Comparison of ENCODE assay signal across 37 cellular contexts in genomic region chr4:525660-526059, GRCh38. TPM values are rescaled to one million over a fixed set of nuclear protein-coding genes. Genes with fewer than 3 reads are reported as not detected.
"Had no signal": no experiment of that assay in that cellular context is flagged by ENCODE, and none has a peak within 500 bp of the region (broad histone marks: within the 10 kb centered on the region; RNA-seq: fewer than 3 reads in every experiment).

No MANE protein-coding gene starts in this region.

- H3K27ac ChIP-seq: adrenal gland, body of pancreas, brain microvascular endothelial cell, breast epithelium, VCaP had no signal

- H3K9me3 ChIP-seq: adrenal gland, body of pancreas, breast epithelium had no signal

- H3K4me3 ChIP-seq: adrenal gland, body of pancreas, breast epithelium had no signal

- H3K27me3 ChIP-seq: adrenal gland, body of pancreas, brain microvascular endothelial cell, breast epithelium had no signal

- ATAC-seq: activated CD4-positive, alpha-beta T cell treated with anti-CD3 and anti-CD28 coated beads for 36 hours; activated CD4-positive, CD25-positive, alpha-beta regulatory T cell treated with anti-CD3 and anti-CD28 coated beads, Interleukin-2, amount 50 U/mL, for 24 hours; activated CD8-positive, alpha-beta T cell treated with anti-CD3 and anti-CD28 coated beads for 36 hours; activated naive CD4-positive, alpha-beta T cell treated with anti-CD3 and anti-CD28 coated beads, Interleukin-2, amount 50 U/mL, for 72 hours; activated T-cell treated with anti-CD3 and anti-CD28 coated beads, Interleukin-2, amount 50 U/mL, for 4 hours; activated T-cell treated with anti-CD3 and anti-CD28 coated beads, Interleukin-2, amount 50 U/mL, for 72 hours; activated T-helper 17 cell treated with anti-CD3 and anti-CD28 coated beads, Interleukin-2, amount 50 U/mL, for 72 hours; body of pancreas had no signal

- DNase-seq: activated CD4-positive, alpha-beta memory T cell treated with anti-CD3 and anti-CD28 coated beads for 36 hours; activated CD4-positive, alpha-beta T cell treated with anti-CD3 and anti-CD28 coated beads for 1 hour; activated CD4-positive, alpha-beta T cell treated with anti-CD3 and anti-CD28 coated beads for 36 hours; activated CD4-positive, alpha-beta T cell treated with anti-CD3 and anti-CD28 coated beads for 48 hours; activated CD4-positive, alpha-beta T cell treated with anti-CD3 and anti-CD28 coated beads, Interleukin-2, amount 50 U/mL, for 1 hour; activated CD4-positive, alpha-beta T cell treated with anti-CD3 and anti-CD28 coated beads, Interleukin-2, amount 50 U/mL, for 4 hours; activated CD4-positive, CD25-positive, alpha-beta regulatory T cell; activated CD8-positive, alpha-beta memory T cell treated with anti-CD3 and anti-CD28 coated beads, Interleukin-2, amount 50 U/mL, for 4 hours; activated CD8-positive, alpha-beta T cell treated with anti-CD3 and anti-CD28 coated beads for 36 hours; activated effector memory CD4-positive, alpha-beta T cell treated with anti-CD3 and anti-CD28 coated beads, Interleukin-2, amount 50 U/mL, for 16 hours; activated gamma-delta T cell treated with Interleukin-2 at 50 U/mL for 16 hours; activated naive CD4-positive, alpha-beta T cell; activated naive CD4-positive, alpha-beta T cell treated with anti-CD3 and anti-CD28 coated beads for 36 hours; activated naive CD4-positive, alpha-beta T cell treated with anti-CD3 and anti-CD28 coated beads, Interleukin-2, amount 50 U/mL, for 16 hours; activated naive CD8-positive, alpha-beta T cell treated with anti-CD3 and anti-CD28 coated beads for 36 hours; activated T-cell treated with anti-CD3 and anti-CD28 coated beads for 4 hours; activated T-cell treated with anti-CD3 and anti-CD28 coated beads, Interleukin-2, amount 50 U/mL, for 1 hour; activated T-cell treated with anti-CD3 and anti-CD28 coated beads, Interleukin-2, amount 50 U/mL, for 4 hours; activated T-cell treated with anti-CD3 and anti-CD28 coated beads, Interleukin-2, amount 50 U/mL, for 72 hours; amniotic stem cell; aorta; body of pancreas; brain microvascular endothelial cell; caudate nucleus; cerebellar nuclear complex; T-helper 1 cell; T-helper 2 cell; T-helper 9 cell had no signal

RNA-seq across cellular contexts. Expression of gene TMEM271, which starts 50.4 kb away (rescaled TPM):
- total RNA-seq: activated CD4-positive, alpha-beta memory T cell treated with anti-CD3 and anti-CD28 coated beads for 36 hours; activated CD4-positive, alpha-beta T cell treated with anti-CD3 and anti-CD28 coated beads for 36 hours; activated CD8-positive, alpha-beta memory T cell treated with anti-CD3 and anti-CD28 coated beads for 36 hours; activated CD8-positive, alpha-beta T cell treated with anti-CD3 and anti-CD28 coated beads for 36 hours; activated naive CD4-positive, alpha-beta T cell treated with anti-CD3 and anti-CD28 coated beads for 36 hours; activated naive CD4-positive, alpha-beta T cell treated with anti-CD3 and anti-CD28 coated beads, Interleukin-2, amount 50 U/mL, for 72 hours; activated naive CD8-positive, alpha-beta T cell treated with anti-CD3 and anti-CD28 coated beads for 36 hours; activated T-cell treated with anti-CD3 and anti-CD28 coated beads, Interleukin-2, amount 50 U/mL, for 4 hours; activated T-cell treated with anti-CD3 and anti-CD28 coated beads, Interleukin-2, amount 50 U/mL, for 72 hours; activated T-helper 1 cell treated with anti-CD3 and anti-CD28 coated beads, Interleukin-12 subunit alpha, Interleukin-12 subunit beta, Interleukin-2, Interleukin-4 antibody, amounts not matched to agents 30 ng/mL and 10 ng/mL and 1 ng/mL, durations not matched to agents 14 hours and 24 hours and 36 hours; activated T-helper 17 cell treated with anti-CD3 and anti-CD28 coated beads, Interleukin-2, amount 50 U/mL, for 72 hours; aorta; body of pancreas; breast epithelium; chondrocyte had no signal
